In genomic region chr10:118543714-118544400, GRCh38 we compare ENCODE assay signal across 9 cellular contexts. TPM values are rescaled to one million over a fixed set of nuclear protein-coding genes. Genes with fewer than 3 reads are reported as not detected.
DNase-seq lines count a peak whose midpoint lies in the region; ATAC-seq and TF ChIP-seq lines count a peak whose summit lies in the region.
"Had no signal": no experiment of that assay in that cellular context is flagged by ENCODE, and none has a peak within 500 bp of the region (broad histone marks: within the 10 kb centered on the region; RNA-seq: fewer than 3 reads in every experiment).

No MANE protein-coding gene starts in this region.

- H3K27me3 ChIP-seq in left lung (peaks cover 0 to 43% of the 10 kb centered on the region in 2 donors), stomach (peaks cover 0 to 28% (median 4%) of the 10 kb centered on the region in 3 donors)

- peak; percentile 98 for ATAC-seq in GM19351 (IDR thresholded peaks at IDR 0.05; ENCODE audit: unreplicated experiment)
- peak; percentile 89 for ATAC-seq in left lung

- TF ChIP-seq CTCF in MCF 10A (IDR thresholded peaks at IDR 0.05; ENCODE audit: unreplicated experiment) (peak; percentile 90), left lung (IDR thresholded peaks at IDR 0.05) (peak; percentile 26 to 59), stomach (IDR thresholded peaks at IDR 0.05) (peak in 5 of 7 experiments; percentile 16 to 48 (median 26))

- H3K4me3 Mint-ChIP-seq in MCF 10A (ENCODE audit: unreplicated experiment): no peak overlapping the region

- no peaks in the 10 kb centered on the region for H3K9me3 Mint-ChIP-seq in MCF 10A (ENCODE audit: unreplicated experiment)

- intact Hi-C loops in MCF 10A (cut with micrococcal nuclease): loop anchor here (1.0 to 10.0 kb wide), 6 partner anchors 42 to 1048 kb away; partner anchors contain the start of gene FAM204A
- intact Hi-C loops in left lung (cut with DNase I): no loop called here
- intact Hi-C loops in stomach (cut with DNase I; ENCODE audit: low total_unique reads): no loop called here

- H3K4me1 Mint-ChIP-seq in MCF 10A (ENCODE audit: insufficient read depth, unreplicated experiment): no peaks in the 10 kb centered on the region

- H3K36me3 Mint-ChIP-seq in MCF 10A (ENCODE audit: insufficient read depth, unreplicated experiment): no peaks in the 10 kb centered on the region

- DNase-seq in COR-L47 (lab: John Stamatoyannopoulos, UW) (peak; percentile 55), Kasumi-1 (lab: John Stamatoyannopoulos, UW) (peak; percentile 70 to 81), SKM-1 (lab: John Stamatoyannopoulos, UW; ENCODE audit: unreplicated experiment) (peak; percentile 27), MCF 10A (ENCODE audit: unreplicated experiment) (peak; percentile 81), left lung (no peak), stomach (peak; percentile 38), NCI-H187 treated with DMSO at 0.1 percent for 48 hours (lab: John Stamatoyannopoulos, UW) (no peak)

- H3K4me3 ChIP-seq in left lung (no peak overlapping the region), stomach (no peak overlapping the region)

- H3K4me1 ChIP-seq in left lung (no peaks in the 10 kb centered on the region), stomach (no peaks in the 10 kb centered on the region)

- CTCF ChIA-PET in MCF 10A (lab: Yijun Ruan, JAX): interaction anchor here (0.5 to 7.9 kb wide), 52 partner anchors 8 to 1278 kb away, joined by 3 to 90 read pairs (median 4); partner anchors contain the start of gene SFXN4

- H3K36me3 ChIP-seq in left lung: no peaks in the 10 kb centered on the region
- no peaks in the 10 kb centered on the region for H3K36me3 ChIP-seq in stomach
- H3K36me3 ChIP-seq: neutrophil had no signal

- H3K9me3 ChIP-seq in left lung: no peaks in the 10 kb centered on the region
- H3K9me3 ChIP-seq in stomach: no peaks in the 10 kb centered on the region
- H3K9me3 ChIP-seq: neutrophil had no signal

- H3K27me3 Mint-ChIP-seq in MCF 10A (ENCODE audit: insufficient read depth, unreplicated experiment): no peaks in the 10 kb centered on the region

- WGBS in stomach, 5 donors: 18 to 27% (median 26%) methylated on average over 13 of the region's 13 CpGs

- POLR2A ChIA-PET in MCF 10A (lab: Yijun Ruan, JAX): interaction anchor here (0.6 to 3.1 kb wide), 8 partner anchors 13 to 248 kb away, joined by 3 to 21 read pairs (median 4); no protein-coding TSS in a partner anchor

- no TSS peak for BruUV-seq in MCF 10A (replicated peaks; lab: Mats Ljungman, UMichigan)

- no peak for TF ChIP-seq EP300 in stomach (IDR thresholded peaks at IDR 0.05)

- H3K27ac ChIP-seq in left lung: no peak overlapping the region
- H3K27ac ChIP-seq in stomach: no peak overlapping the region
- H3K27ac ChIP-seq: neutrophil had no signal

- no peak overlapping the region for H3K27ac Mint-ChIP-seq in MCF 10A (ENCODE audit: low read depth, unreplicated experiment)

- no peak for TF ChIP-seq POLR2A in stomach (IDR thresholded peaks at IDR 0.05)

RNA-seq across cellular contexts. Expression of gene PRLHR, which starts 51.6 kb away (rescaled TPM):
- total RNA-seq in MCF 10A (2022) (not detected in 2 replicates), left lung (not detected), stomach (under 1 TPM in 3 of 5 donors, not detected in 2; under 0.01 to 0.43 (median 0.37) TPM)
- polyA plus RNA-seq in stomach: under 1 TPM in 1 of 3 donors, not detected in 2; 0.05 TPM

Comparison
In these comparisons a context has a peak if more than half of its experiments do, and no peak if none do; other contexts are left out.
1. DNase-seq: peak in COR-L47 (single experiment), Kasumi-1 (2 of 2), SKM-1 (single experiment), MCF 10A (single experiment) and stomach (single experiment); none in left lung (0 of 2) and NCI-H187 treated with DMSO at 0.1 percent for 48 hours (single experiment).
2. CTCF ChIP-seq: peak in every context shown above with its lines; median percentile 90 in MCF 10A; 42 in left lung; 26 in stomach.